Comparison of ENCODE assay signal across 8 cellular contexts in the genomic region with DNA sequence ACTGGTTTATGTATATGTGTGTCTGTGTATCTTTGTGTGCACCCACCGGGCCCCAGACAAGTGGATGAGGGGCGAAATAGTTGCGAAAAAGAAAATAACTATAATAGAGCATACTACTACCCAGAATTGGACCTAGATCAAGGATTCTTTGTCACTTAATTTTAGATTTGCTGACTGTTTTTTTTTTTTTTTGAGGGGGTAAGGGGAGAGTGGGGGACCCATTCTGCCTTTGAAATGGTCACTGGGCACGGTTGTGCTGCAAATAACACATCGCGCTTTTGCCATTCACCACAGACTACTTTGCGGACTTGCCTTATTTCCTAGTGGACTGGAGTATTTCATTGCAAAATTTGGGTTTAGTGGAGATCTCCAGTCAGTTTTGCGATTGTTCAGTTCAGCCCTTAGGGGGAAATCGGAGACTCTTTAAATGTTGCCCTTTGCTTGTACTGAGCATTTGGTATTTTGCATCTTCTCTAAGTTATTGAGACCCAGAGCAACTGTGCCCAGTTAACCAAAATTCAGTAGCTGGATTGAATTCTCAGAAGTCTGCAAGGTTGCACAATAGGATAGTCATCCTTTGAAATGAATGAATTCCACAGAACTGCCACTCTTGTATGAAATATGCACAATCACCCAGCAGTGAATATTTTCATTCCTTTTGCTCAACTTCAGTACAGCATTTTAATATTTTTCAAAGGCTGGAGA. TPM values are rescaled to one million over a fixed set of nuclear protein-coding genes. Genes with fewer than 3 reads are reported as not detected.
DNase-seq lines count a peak whose midpoint lies in the region; ATAC-seq and TF ChIP-seq lines count a peak whose summit lies in the region.

No MANE protein-coding gene starts in this region.

- peaks cover 32% of the 10 kb centered on the region for H3K4me1 Mint-ChIP-seq in progenitor cell of endocrine pancreas (ENCODE audit: low read depth)

- H3K9me3 Mint-ChIP-seq in progenitor cell of endocrine pancreas (ENCODE audit: low read depth) = no peaks in the 10 kb centered on the region

- H3K4me3 ChIP-seq in SJCRH30 = peak overlapping the region; percentile 77
- H3K4me3 ChIP-seq in esophagus muscularis mucosa = peak overlapping the region; percentile 76 to 90 (median 82)

- H3K27me3 ChIP-seq in SJCRH30 = no peaks in the 10 kb centered on the region
- no peaks in the 10 kb centered on the region for H3K27me3 ChIP-seq in esophagus muscularis mucosa

- ATAC-seq in HG03139 (IDR thresholded peaks at IDR 0.05; ENCODE audit: unreplicated experiment) (no peak), GM18909 (IDR thresholded peaks at IDR 0.05; ENCODE audit: poor library complexity, unreplicated experiment) (no peak), GM18858 (IDR thresholded peaks at IDR 0.05; ENCODE audit: unreplicated experiment) (no peak)

- peaks cover 18% of the 10 kb centered on the region for H3K36me3 ChIP-seq in SJCRH30
- peaks cover 0 to 14% (median 7%) of the 10 kb centered on the region in 4 donors for H3K36me3 ChIP-seq in esophagus muscularis mucosa

- TF ChIP-seq POLR2A in esophagus muscularis mucosa (IDR thresholded peaks at IDR 0.05; ENCODE audit: low read depth) = no peak

- H3K27ac ChIP-seq in SJCRH30 (peak overlapping the region; percentile 78), esophagus muscularis mucosa (replicated peaks in 1 of 4) (peak overlapping the region; percentile 89 to 96 (median 94))

- no peak for TF ChIP-seq CTCF in esophagus muscularis mucosa (IDR thresholded peaks at IDR 0.05)
- TF ChIP-seq CTCF in progenitor cell of endocrine pancreas (IDR thresholded peaks at IDR 0.05; ENCODE audit: unreplicated experiment) = no peak

- H3K27me3 Mint-ChIP-seq in progenitor cell of endocrine pancreas = no peaks in the 10 kb centered on the region

- in situ Hi-C loops in G401 (cut with HindIII; ENCODE audit: low sequenced_read_pairs) = no loop called here

- no peak for TF ChIP-seq EP300 in esophagus muscularis mucosa (IDR thresholded peaks at IDR 0.05)

- 14% methylated on average over 9 of the region's 9 CpGs for WGBS in esophagus muscularis mucosa

- intact Hi-C loops in esophagus muscularis mucosa (cut with DNase I) = loop anchor here (2.0 to 10.0 kb wide), 6 partner anchors 265 to 889 kb away; no protein-coding TSS in a partner anchor

- peaks cover 7% of the 10 kb centered on the region for H3K36me3 Mint-ChIP-seq in progenitor cell of endocrine pancreas (ENCODE audit: insufficient read depth)

- DNase-seq in G401 (ENCODE audit: low spot score) (peak; percentile 48), SJCRH30 (peak in 1 of 2 experiments; percentile 66), esophagus muscularis mucosa (ENCODE audit: extremely low spot score) (no peak), progenitor cell of endocrine pancreas (ENCODE audit: low spot score, unreplicated experiment) (no peak)
- DNase-seq in stimulated activated CD4-positive, alpha-beta T cell treated with anti-CD3 and anti-CD28 coated beads, Interleukin-4, amount 100 ng/mL, for 1 hour = no peak

- peak overlapping the region; percentile 98 for H3K4me3 Mint-ChIP-seq in progenitor cell of endocrine pancreas (ENCODE audit: low read depth)

- H3K4me1 ChIP-seq in SJCRH30 (peaks cover 35% of the 10 kb centered on the region), esophagus muscularis mucosa (peaks cover 51 to 64% (median 61%) of the 10 kb centered on the region in 4 donors)

- H3K9me3 ChIP-seq in SJCRH30 (replicated peaks) = no peaks in the 10 kb centered on the region
- no peaks in the 10 kb centered on the region for H3K9me3 ChIP-seq in esophagus muscularis mucosa

- peak overlapping the region; percentile 94 for H3K27ac Mint-ChIP-seq in progenitor cell of endocrine pancreas

RNA-seq across cellular contexts. Expression of a gene that starts 2.8 kb away (rescaled TPM):
- 5.4 and 10.5 TPM in 2 replicates for total RNA-seq in G401 (2014; rRNA removed; shearing (Covaris generic))
- 63.7 and 67.9 TPM in 2 replicates for total RNA-seq in SJCRH30 (2014; rRNA removed; shearing (Covaris generic))
- total RNA-seq in esophagus muscularis mucosa = 10 to 100 TPM; 31.5 to 52.3 (median 39.2) TPM
- total RNA-seq in progenitor cell of endocrine pancreas = 56.6 and 57.8 TPM in 2 replicates
